1 cellular context compared by ENCODE assay signal in the genomic region with DNA sequence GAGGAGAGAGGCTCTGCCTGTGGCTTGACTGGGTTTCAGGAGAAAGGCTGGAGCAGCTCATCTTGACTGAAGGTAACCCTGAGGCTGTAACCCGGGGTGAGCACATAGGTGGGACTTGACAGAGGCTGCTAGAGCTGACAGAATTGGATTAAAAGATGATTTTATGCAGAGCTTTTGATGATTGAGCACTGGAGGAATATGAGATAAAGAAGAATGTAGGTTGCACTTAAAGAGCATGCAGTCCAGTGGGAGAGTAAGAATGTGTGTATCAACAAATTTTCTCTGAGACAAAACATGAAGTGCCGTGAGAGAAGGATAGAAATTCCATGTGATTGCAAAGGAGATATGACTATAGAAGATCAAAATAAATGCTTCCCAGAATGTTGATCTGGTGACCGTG.
TF ChIP-seq lines count a peak whose summit lies in the region.

No MANE protein-coding gene starts in this region.

TF ChIP-seq in SK-N-SH, 30 proteins besides CTCF, POLR2A, EP300 and RAD21 (continued from another document):
- no peak for TF ChIP-seq MAX (IDR thresholded peaks at IDR 0.05; ENCODE audit: low read depth)
- TF ChIP-seq, protein P1, sequence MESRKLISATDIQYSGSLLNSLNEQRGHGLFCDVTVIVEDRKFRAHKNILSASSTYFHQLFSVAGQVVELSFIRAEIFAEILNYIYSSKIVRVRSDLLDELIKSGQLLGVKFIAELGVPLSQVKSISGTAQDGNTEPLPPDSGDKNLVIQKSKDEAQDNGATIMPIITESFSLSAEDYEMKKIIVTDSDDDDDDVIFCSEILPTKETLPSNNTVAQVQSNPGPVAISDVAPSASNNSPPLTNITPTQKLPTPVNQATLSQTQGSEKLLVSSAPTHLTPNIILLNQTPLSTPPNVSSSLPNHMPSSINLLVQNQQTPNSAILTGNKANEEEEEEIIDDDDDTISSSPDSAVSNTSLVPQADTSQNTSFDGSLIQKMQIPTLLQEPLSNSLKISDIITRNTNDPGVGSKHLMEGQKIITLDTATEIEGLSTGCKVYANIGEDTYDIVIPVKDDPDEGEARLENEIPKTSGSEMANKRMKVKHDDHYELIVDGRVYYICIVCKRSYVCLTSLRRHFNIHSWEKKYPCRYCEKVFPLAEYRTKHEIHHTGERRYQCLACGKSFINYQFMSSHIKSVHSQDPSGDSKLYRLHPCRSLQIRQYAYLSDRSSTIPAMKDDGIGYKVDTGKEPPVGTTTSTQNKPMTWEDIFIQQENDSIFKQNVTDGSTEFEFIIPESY (IDR thresholded peaks at IDR 0.05; ENCODE audit: borderline replicate concordance, low read depth), result no peak
- TF ChIP-seq TEAD4 (IDR thresholded peaks at IDR 0.05; ENCODE audit: borderline replicate concordance, insufficient read depth), result no peak
